ENCODE assay signal across 8 cellular contexts in genomic region chr5:69414885-69415583, GRCh38. TPM values are rescaled to one million over a fixed set of nuclear protein-coding genes. Genes with fewer than 3 reads are reported as not detected.
DNase-seq lines count a peak whose midpoint lies in the region; ATAC-seq and TF ChIP-seq lines count a peak whose summit lies in the region.

TSS of gene MARVELD2 (plus strand) at chr5:69415116. CDS start at chr5:69419386, 4,270 bp downstream.

- peaks cover 16% of the 10 kb centered on the region for H3K36me3 Mint-ChIP-seq in activated T-cell treated with anti-CD3 and anti-CD28 coated beads, Interleukin-2, amount 50 U/mL, for 4 hours (ENCODE audit: insufficient read depth)

- H3K36me3 ChIP-seq in esophagus squamous epithelium (peaks cover 0 to 55% (median 0%) of the 10 kb centered on the region in 3 donors), muscle layer of duodenum (ENCODE audit: control insufficient read depth in 1 of 2, insufficient read depth in 2 of 2, low read length in 2 of 2) (peaks cover 4 to 19% of the 10 kb centered on the region in 2 donors)

- intact Hi-C loops in esophagus squamous epithelium (cut with DNase I): no loop called here

- peaks cover 13% of the 10 kb centered on the region for H3K4me1 Mint-ChIP-seq in activated T-cell treated with anti-CD3 and anti-CD28 coated beads, Interleukin-2, amount 50 U/mL, for 4 hours (ENCODE audit: low read depth)

- H3K4me3 Mint-ChIP-seq in activated T-cell treated with anti-CD3 and anti-CD28 coated beads, Interleukin-2, amount 50 U/mL, for 4 hours: peak within 1 kb of the TSS; percentile 74

- H3K27me3 Mint-ChIP-seq in activated T-cell treated with anti-CD3 and anti-CD28 coated beads, Interleukin-2, amount 50 U/mL, for 4 hours (ENCODE audit: low read depth): no peaks in the 10 kb centered on the region

- DNase-seq in DMS153 (lab: John Stamatoyannopoulos, UW) (peak; percentile 67), NCI-H2171 treated with DMSO at 0.1 percent for 48 hours (lab: John Stamatoyannopoulos, UW) (peak; percentile 48), esophagus squamous epithelium (lab: John Stamatoyannopoulos, UW) (no peak), middle frontal gyrus (ENCODE audit: extremely low spot score, low spot score) (no peak)
- DNase-seq in activated T-cell treated with anti-CD3 and anti-CD28 coated beads, Interleukin-2, amount 50 U/mL, for 4 hours: peak; percentile 27
- peak; percentile 56 for DNase-seq in stimulated activated naive CD8-positive, alpha-beta T cell treated with anti-CD3 and anti-CD28 coated beads, Interleukin-15, Interleukin-2, amounts not matched to agents 100 U/mL and 50 U/mL, for 24 hours

- peak in 3 of 4 donors; percentile 34 to 63 (median 34) for TF ChIP-seq POLR2A in esophagus squamous epithelium (IDR thresholded peaks at IDR 0.05)

- H3K4me1 ChIP-seq in esophagus squamous epithelium: peaks cover 0 to 19% (median 0%) of the 10 kb centered on the region in 3 donors
- no peaks in the 10 kb centered on the region for H3K4me1 ChIP-seq in muscle layer of duodenum (ENCODE audit: control insufficient read depth in 1 of 2, insufficient read depth in 2 of 2, low read length in 2 of 2)

- no peaks in the 10 kb centered on the region for H3K9me3 ChIP-seq in esophagus squamous epithelium
- H3K9me3 ChIP-seq in muscle layer of duodenum (ENCODE audit: control insufficient read depth in 1 of 2, low read length in 2 of 2): no peaks in the 10 kb centered on the region

- TF ChIP-seq CTCF in esophagus squamous epithelium (IDR thresholded peaks at IDR 0.05): peak in 5 of 6 experiments; percentile 15 to 59 (median 45)

- WGBS in esophagus squamous epithelium, 2 donors: 1 to 4% methylated on average over 5 to 10 of the region's 78 CpGs

- peak; percentile 79 for ATAC-seq in GM21723 (IDR thresholded peaks at IDR 0.05; ENCODE audit: unreplicated experiment)
- ATAC-seq in activated T-cell treated with anti-CD3 and anti-CD28 coated beads, Interleukin-2, amount 50 U/mL, for 4 hours: peak; percentile 80 to 89
- peak; percentile 63 for ATAC-seq in stimulated activated naive CD8-positive, alpha-beta T cell treated with anti-CD3 and anti-CD28 coated beads, Interleukin-15, Interleukin-2, amounts not matched to agents 100 U/mL and 50 U/mL, for 24 hours

- H3K4me3 ChIP-seq in esophagus squamous epithelium: peak within 1 kb of the TSS; percentile 58 to 85 (median 75)
- H3K4me3 ChIP-seq in muscle layer of duodenum (ENCODE audit: low read depth in 1 of 2, low read length in 2 of 2): peak within 1 kb of the TSS; percentile 68 to 75

- H3K27me3 ChIP-seq in esophagus squamous epithelium (no peaks in the 10 kb centered on the region), muscle layer of duodenum (ENCODE audit: low read depth, low read length) (no peaks in the 10 kb centered on the region)

- H3K27ac ChIP-seq in esophagus squamous epithelium: peak within 1 kb of the TSS; percentile 86 to 93 (median 88)
- peak within 1 kb of the TSS; percentile 80 for H3K27ac ChIP-seq in muscle layer of duodenum (ENCODE audit: low read length)

- no peaks in the 10 kb centered on the region for H3K9me3 Mint-ChIP-seq in activated T-cell treated with anti-CD3 and anti-CD28 coated beads, Interleukin-2, amount 50 U/mL, for 4 hours

RNA-seq across cellular contexts. Expression of gene MARVELD2, which starts in this region (rescaled TPM):
- total RNA-seq in activated T-cell treated with anti-CD3 and anti-CD28 coated beads, Interleukin-2, amount 50 U/mL, for 4 hours: under 1 TPM; 0.46 to 0.53 (median 0.48) TPM
- 10 to 100 TPM; 12.4 to 24.5 (median 18.2) TPM for total RNA-seq in esophagus squamous epithelium

Comparison
In these comparisons a context has a peak if more than half of its experiments do, and no peak if none do; other contexts are left out.
1. RNA of gene MARVELD2 (total RNA-seq): 12.4 to 24.5 TPM in esophagus squamous epithelium; 0.46 to 0.53 TPM in activated T-cell treated with anti-CD3 and anti-CD28 coated beads, Interleukin-2, amount 50 U/mL, for 4 hours; every median in the first group is over 4 times any median in the second.
2. Peak in DNase-seq and ATAC-seq in activated T-cell treated with anti-CD3 and anti-CD28 coated beads, Interleukin-2, amount 50 U/mL, for 4 hours; RNA of the gene not detected or under 1 TPM.
3. DNase-seq: peak in DMS153 (single experiment), NCI-H2171 treated with DMSO at 0.1 percent for 48 hours (single experiment) and stimulated activated naive CD8-positive, alpha-beta T cell treated with anti-CD3 and anti-CD28 coated beads, Interleukin-15, Interleukin-2, amounts not matched to agents 100 U/mL and 50 U/mL, for 24 hours (single experiment); none in esophagus squamous epithelium (single experiment) and middle frontal gyrus (single experiment).
4. Peak in every context shown above with its lines, with median percentiles within 50 percentile points of each other: ATAC-seq.